Comparison of ENCODE assay signal across 19 cellular contexts in genomic region chr2:112047537-112048235, GRCh38. TPM values are rescaled to one million over a fixed set of nuclear protein-coding genes. Genes with fewer than 3 reads are reported as not detected.
DNase-seq lines count a peak whose midpoint lies in the region; ATAC-seq, FAIRE-seq and TF ChIP-seq lines count a peak whose summit lies in the region.
"Had no signal": no experiment of that assay in that cellular context is flagged by ENCODE, and none has a peak within 500 bp of the region (broad histone marks: within the 10 kb centered on the region; RNA-seq: fewer than 3 reads in every experiment).

No MANE protein-coding gene starts in this region.

- no peaks in the 10 kb centered on the region for H4K20me1 ChIP-seq in astrocyte (ENCODE audit: insufficient read depth, low read length)

- ATAC-seq in pancreas: peak; percentile 71 to 84 (median 76)
- ATAC-seq in mucosa of descending colon: no peak

- peak overlapping the region; percentile 76; the same call in 1 of the 2 replicates for H3K27ac ChIP-seq in HUES64 (ENCODE audit: low read depth, low read length)
- H3K27ac ChIP-seq in astrocyte (ENCODE audit: low read depth, low read length): no peak overlapping the region
- H3K27ac ChIP-seq in right atrium auricular region: peak overlapping the region; percentile 15 to 60
- peak overlapping the region in 2 of 4 donors; percentile 8 to 47 for H3K27ac ChIP-seq in pancreas
- H3K27ac ChIP-seq: HL-60, neutrophil had no signal

- H3K36me3 Mint-ChIP-seq in astrocyte (ENCODE audit: low read depth, unreplicated experiment): peaks cover 5% of the 10 kb centered on the region

- no peak for TF ChIP-seq CTCF in astrocyte (IDR thresholded peaks at IDR 0.05; ENCODE audit: insufficient read depth, low read depth, low read length)
- no peak for TF ChIP-seq CTCF in right atrium auricular region (IDR thresholded peaks at IDR 0.05)
- TF ChIP-seq CTCF in pancreas (IDR thresholded peaks at IDR 0.05): no peak
- TF ChIP-seq CTCF in mucosa of descending colon (IDR thresholded peaks at IDR 0.05): no peak

- FAIRE-seq in astrocyte (lab: Jason Lieb, UNC) (no peak), pancreas (lab: Jason Lieb, UNC) (no peak)
- FAIRE-seq: kidney had no signal

- H3K4me3 Mint-ChIP-seq in astrocyte (ENCODE audit: unreplicated experiment): no peak overlapping the region
- H3K4me3 Mint-ChIP-seq: CD4-positive, alpha-beta T cell had no signal

- no peaks in the 10 kb centered on the region for H3K27me3 Mint-ChIP-seq in astrocyte (ENCODE audit: low read depth, unreplicated experiment)
- H3K27me3 Mint-ChIP-seq: CD4-positive, alpha-beta T cell had no signal

- H2AFZ ChIP-seq in astrocyte (ENCODE audit: low read depth, low read length): no peak overlapping the region

- H3K4me1 ChIP-seq in HUES64 (ENCODE audit: insufficient read depth, low read length): peaks cover 20% of the 10 kb centered on the region
- H3K4me1 ChIP-seq in astrocyte (ENCODE audit: insufficient read depth, low read length): no peaks in the 10 kb centered on the region
- peaks cover 0 to 18% of the 10 kb centered on the region in 2 donors for H3K4me1 ChIP-seq in right atrium auricular region
- H3K4me1 ChIP-seq in pancreas: peaks cover 7 to 13% (median 8%) of the 10 kb centered on the region in 3 donors
- H3K4me1 ChIP-seq in mucosa of descending colon (ENCODE audit: low read depth): peaks cover 14% of the 10 kb centered on the region

- H3K36me3 ChIP-seq in HUES64 (ENCODE audit: insufficient read depth, low read length): no peaks in the 10 kb centered on the region
- no peaks in the 10 kb centered on the region for H3K36me3 ChIP-seq in astrocyte (ENCODE audit: insufficient read depth, low read length)
- no peaks in the 10 kb centered on the region for H3K36me3 ChIP-seq in right atrium auricular region
- H3K36me3 ChIP-seq in pancreas: no peaks in the 10 kb centered on the region
- H3K36me3 ChIP-seq in mucosa of descending colon (ENCODE audit: low read depth): no peaks in the 10 kb centered on the region
- H3K36me3 ChIP-seq: neutrophil, tibial nerve had no signal

- H3K9me3 ChIP-seq in HUES64 (ENCODE audit: insufficient read depth, low read depth, low read length): peaks cover 10% of the 10 kb centered on the region; the same call in 1 of the 2 replicates
- peaks cover 5% of the 10 kb centered on the region for H3K9me3 ChIP-seq in astrocyte (ENCODE audit: insufficient read depth, low read depth, low read length)
- H3K9me3 ChIP-seq in right atrium auricular region: peaks cover 0 to 6% of the 10 kb centered on the region in 2 donors
- H3K9me3 ChIP-seq in pancreas: no peaks in the 10 kb centered on the region
- H3K9me3 ChIP-seq in mucosa of descending colon: no peaks in the 10 kb centered on the region
- H3K9me3 ChIP-seq: neutrophil had no signal

- H3K4me2 ChIP-seq in astrocyte (ENCODE audit: low read length): no peak overlapping the region

- DNase-seq in astrocyte (ENCODE audit: low read depth): no peak
- no peak for DNase-seq in right atrium auricular region (ENCODE audit: low spot score)
- DNase-seq in pancreas: no peak
- no peak for DNase-seq in activated CD4-positive, alpha-beta T cell treated with anti-CD3 and anti-CD28 coated beads, Interleukin-2, amount 50 U/mL, for 48 hours
- no peak for DNase-seq in stimulated activated CD4-positive, alpha-beta T cell treated with anti-CD3 and anti-CD28 coated beads, Interleukin-2, amount 100 ng/mL, for 48 hours
- no peak for DNase-seq in mucosa of descending colon
- no peak for DNase-seq in NCI-H2107 treated with DMSO at 0.1 percent for 48 hours (lab: John Stamatoyannopoulos, UW; ENCODE audit: unreplicated experiment)
- DNase-seq: CD4-positive, alpha-beta T cell; central memory CD4-positive, alpha-beta T cell; KG1; kidney; MV-4-11; NCI-H2029; SHP77; stimulated activated naive CD4-positive, alpha-beta T cell had no signal

- H3K4me3 ChIP-seq in HUES64 (ENCODE audit: low read length) (no peak overlapping the region), astrocyte (ENCODE audit: insufficient read depth, low read depth, low read length) (no peak overlapping the region), right atrium auricular region (no peak overlapping the region), pancreas (no peak overlapping the region), mucosa of descending colon (no peak overlapping the region)
- H3K4me3 ChIP-seq: tibial nerve had no signal

- no peaks in the 10 kb centered on the region for H3K79me2 ChIP-seq in astrocyte (ENCODE audit: insufficient read depth, low read length)

- H3K4me1 Mint-ChIP-seq in astrocyte (ENCODE audit: low read depth, unreplicated experiment): peaks cover 1% of the 10 kb centered on the region

- 59% methylated on average over 6 of the region's 7 CpGs for WGBS in HUES64
- WGBS in pancreas, 2 donors: 60 to 61% methylated on average over 7 of the region's 7 CpGs

- intact Hi-C loops in pancreas (cut with DNase I): loop anchor here in 2 of 3 donors (5.0 to 10.0 kb wide), 2 partner anchors 153 to 155 kb away; partner anchors contain the start of gene MERTK (in 1 of the 2)
- intact Hi-C loops in mucosa of descending colon (cut with DNase I, micrococcal nuclease): loop anchor here (5.0 kb wide), 2 partner anchors 150 to 165 kb away; partner anchors contain the start of genes MERTK (in 2 of the 2) and ANAPC1 (in 1 of the 2)

- H3K9me3 Mint-ChIP-seq in astrocyte (ENCODE audit: unreplicated experiment): peaks cover 10% of the 10 kb centered on the region

- H3K27me3 ChIP-seq in HUES64 (ENCODE audit: insufficient read depth, low read length): no peaks in the 10 kb centered on the region
- H3K27me3 ChIP-seq in astrocyte (ENCODE audit: insufficient read depth, low read length): no peaks in the 10 kb centered on the region
- no peaks in the 10 kb centered on the region for H3K27me3 ChIP-seq in right atrium auricular region
- no peaks in the 10 kb centered on the region for H3K27me3 ChIP-seq in pancreas
- H3K27me3 ChIP-seq: neutrophil, tibial nerve had no signal

- peak overlapping the region; percentile 48 for H3K27ac Mint-ChIP-seq in astrocyte (ENCODE audit: unreplicated experiment)
- H3K27ac Mint-ChIP-seq: CD4-positive, alpha-beta T cell had no signal

- peak overlapping the region; percentile 20; the same call in 1 of the 2 replicates for H3K9ac ChIP-seq in HUES64 (ENCODE audit: low read depth, low read length)
- no peak overlapping the region for H3K9ac ChIP-seq in astrocyte (ENCODE audit: low read length)

RNA-seq across cellular contexts. Expression of gene TMEM87B, which starts 7.4 kb away (rescaled TPM):
- polyA plus RNA-seq in HUES64 (2013, experiment 1 of 2): 8.9 TPM
- 10.2 TPM for polyA plus RNA-seq in HUES64 (2013, experiment 2 of 2)
- 27.2 and 30.2 TPM in 2 replicates for total RNA-seq in astrocyte
- total RNA-seq in right atrium auricular region: 1 to 10 TPM; 7.7 to 8.8 TPM
- 10 to 100 TPM; 10.1 to 21.7 (median 14.0) TPM for total RNA-seq in pancreas
- polyA plus RNA-seq in pancreas: 10 to 100 TPM in 1 of 2 donors, 1 to 10 TPM in 1; 4.7 to 11.6 TPM
- 10 to 100 TPM; 39.2 to 72.2 (median 55.7) TPM for total RNA-seq in mucosa of descending colon
